18 cellular contexts compared by ENCODE assay signal in the genomic region with DNA sequence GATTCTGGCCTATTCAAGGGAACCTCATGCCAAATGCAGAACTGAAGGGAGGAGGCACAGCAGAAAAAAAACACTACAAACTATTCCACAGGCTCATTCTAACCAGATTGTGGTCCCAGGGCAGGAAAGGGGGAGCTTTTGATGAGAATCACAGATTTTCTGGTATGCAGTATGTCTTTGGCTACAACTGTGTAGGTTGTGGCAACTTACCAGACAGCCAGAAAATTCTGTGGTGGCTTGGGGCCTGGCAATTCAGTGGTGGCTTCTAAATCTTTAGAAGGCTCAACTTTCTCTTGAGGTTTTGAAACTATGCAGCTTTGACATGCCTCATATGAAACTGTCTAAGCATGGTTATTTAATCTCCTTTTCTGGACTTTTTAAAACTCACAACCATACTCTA.
DNase-seq lines count a peak whose midpoint lies in the region; ATAC-seq and TF ChIP-seq lines count a peak whose summit lies in the region.
"Had no signal": no experiment of that assay in that cellular context is flagged by ENCODE, and none has a peak within 500 bp of the region (broad histone marks: within the 10 kb centered on the region; RNA-seq: fewer than 3 reads in every experiment).

No MANE protein-coding gene starts in this region.

- H3K36me3 ChIP-seq in SK-N-SH (replicated peaks in 1 of 2; ENCODE audit: control insufficient read depth in 1 of 2, insufficient read depth in 2 of 2, low read length in 1 of 2) = no peaks in the 10 kb centered on the region

- H3K27me3 ChIP-seq in SK-N-SH (ENCODE audit: insufficient read depth) = no peaks in the 10 kb centered on the region

- H3K79me2 ChIP-seq in SK-N-SH (ENCODE audit: insufficient read depth) = no peaks in the 10 kb centered on the region

- no peaks in the 10 kb centered on the region for H3F3A ChIP-seq in SK-N-SH (replicated peaks; ENCODE audit: insufficient read depth)

- H4K20me1 ChIP-seq in SK-N-SH (ENCODE audit: insufficient read depth) = no peaks in the 10 kb centered on the region

- no peaks in the 10 kb centered on the region; the same call in 1 of the 2 replicates for H3K9me2 ChIP-seq in SK-N-SH

- no peak overlapping the region for H2AFZ ChIP-seq in SK-N-SH (ENCODE audit: low read depth)

- no peak for TF ChIP-seq EP300 in SK-N-SH (IDR thresholded peaks at IDR 0.05; ENCODE audit: borderline replicate concordance in 1 of 2, low read depth in 1 of 2, low read length in 1 of 2)

- DNase-seq in SK-N-SH = no peak
- DNase-seq in myocyte (ENCODE audit: low read depth) = peak; percentile 8
- no peak for DNase-seq in activated CD4-positive, alpha-beta T cell treated with anti-CD3 and anti-CD28 coated beads, Interleukin-2, amount 50 U/mL, for 4 hours
- DNase-seq in left ventricle myocardium superior = no peak
- no peak for DNase-seq in amygdala (lab: John Stamatoyannopoulos, UW)
- DNase-seq: C1 segment of cervical spinal cord; CD8-positive, alpha-beta memory T cell; Karpas-422; NCI-H1417 treated with DMSO at 0.1 percent for 48 hours; NCI-H187; NCI-H446 treated with DMSO at 0.1 percent for 48 hours; NCI-H526 treated with DMSO at 0.1 percent for 48 hours; SHP77 treated with DMSO at 0.1 percent for 48 hours had no signal

- no peaks in the 10 kb centered on the region for H3K9me3 ChIP-seq in SK-N-SH

- no peak overlapping the region for H3K4me2 ChIP-seq in SK-N-SH

- no peaks in the 10 kb centered on the region; a peak in 2 of 4 replicates for H3K4me1 ChIP-seq in SK-N-SH (ENCODE audit: control insufficient read depth in 1 of 2, insufficient read depth in 2 of 2, low read depth in 1 of 2, low read length in 1 of 2)

- intact Hi-C loops in left ventricle myocardium superior (cut with micrococcal nuclease) = no loop called here

- no peak for ATAC-seq in GM18519 (IDR thresholded peaks at IDR 0.05; ENCODE audit: low FRiP score, unreplicated experiment)
- ATAC-seq in left ventricle myocardium superior = no peak
- ATAC-seq: HCT116 had no signal

- no peak overlapping the region for H3K9ac ChIP-seq in SK-N-SH

- POLR2A ChIA-PET in SK-N-SH (lab: Yijun Ruan, JAX) = no interaction called here

- TF ChIP-seq RAD21 in SK-N-SH (IDR thresholded peaks at IDR 0.05; ENCODE audit: low read length) = no peak

- peak overlapping the region in 1 of 2 experiments; percentile 58; a peak in 2 of 4 replicates for H3K27ac ChIP-seq in SK-N-SH (ENCODE audit: low read depth in 2 of 2, low read length in 1 of 2)
- peak overlapping the region; percentile 33 for H3K27ac ChIP-seq in cingulate gyrus (ENCODE audit: low read depth, low read length)
- H3K27ac ChIP-seq in temporal lobe (ENCODE audit: low read depth, low read length) = peak overlapping the region; percentile 54
- H3K27ac ChIP-seq: RWPE1 had no signal

- H3K4me3 ChIP-seq in SK-N-SH (ENCODE audit: low read depth in 2 of 2, low read length in 1 of 2) = no peak overlapping the region

- TF ChIP-seq CTCF in SK-N-SH (IDR thresholded peaks at IDR 0.05) = no peak

- CTCF ChIA-PET in SK-N-SH (lab: Yijun Ruan, JAX) = interaction anchor here (1.7 kb wide), 1 partner anchor 300 kb away, joined by 4 read pairs; no protein-coding TSS in a partner anchor

TF ChIP-seq in SK-N-SH, 30 proteins besides CTCF, POLR2A, EP300 and RAD21:
- TF ChIP-seq, protein P1, sequence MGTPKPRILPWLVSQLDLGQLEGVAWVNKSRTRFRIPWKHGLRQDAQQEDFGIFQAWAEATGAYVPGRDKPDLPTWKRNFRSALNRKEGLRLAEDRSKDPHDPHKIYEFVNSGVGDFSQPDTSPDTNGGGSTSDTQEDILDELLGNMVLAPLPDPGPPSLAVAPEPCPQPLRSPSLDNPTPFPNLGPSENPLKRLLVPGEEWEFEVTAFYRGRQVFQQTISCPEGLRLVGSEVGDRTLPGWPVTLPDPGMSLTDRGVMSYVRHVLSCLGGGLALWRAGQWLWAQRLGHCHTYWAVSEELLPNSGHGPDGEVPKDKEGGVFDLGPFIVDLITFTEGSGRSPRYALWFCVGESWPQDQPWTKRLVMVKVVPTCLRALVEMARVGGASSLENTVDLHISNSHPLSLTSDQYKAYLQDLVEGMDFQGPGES (IDR thresholded peaks at IDR 0.05; ENCODE audit: low read depth, low read length) = no peak
- no peak for TF ChIP-seq NFIC (IDR thresholded peaks at IDR 0.05; ENCODE audit: borderline replicate concordance)
- TF ChIP-seq, protein P2, sequence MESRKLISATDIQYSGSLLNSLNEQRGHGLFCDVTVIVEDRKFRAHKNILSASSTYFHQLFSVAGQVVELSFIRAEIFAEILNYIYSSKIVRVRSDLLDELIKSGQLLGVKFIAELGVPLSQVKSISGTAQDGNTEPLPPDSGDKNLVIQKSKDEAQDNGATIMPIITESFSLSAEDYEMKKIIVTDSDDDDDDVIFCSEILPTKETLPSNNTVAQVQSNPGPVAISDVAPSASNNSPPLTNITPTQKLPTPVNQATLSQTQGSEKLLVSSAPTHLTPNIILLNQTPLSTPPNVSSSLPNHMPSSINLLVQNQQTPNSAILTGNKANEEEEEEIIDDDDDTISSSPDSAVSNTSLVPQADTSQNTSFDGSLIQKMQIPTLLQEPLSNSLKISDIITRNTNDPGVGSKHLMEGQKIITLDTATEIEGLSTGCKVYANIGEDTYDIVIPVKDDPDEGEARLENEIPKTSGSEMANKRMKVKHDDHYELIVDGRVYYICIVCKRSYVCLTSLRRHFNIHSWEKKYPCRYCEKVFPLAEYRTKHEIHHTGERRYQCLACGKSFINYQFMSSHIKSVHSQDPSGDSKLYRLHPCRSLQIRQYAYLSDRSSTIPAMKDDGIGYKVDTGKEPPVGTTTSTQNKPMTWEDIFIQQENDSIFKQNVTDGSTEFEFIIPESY (IDR thresholded peaks at IDR 0.05; ENCODE audit: borderline replicate concordance, low read depth) = no peak
- TF ChIP-seq, protein P3, sequence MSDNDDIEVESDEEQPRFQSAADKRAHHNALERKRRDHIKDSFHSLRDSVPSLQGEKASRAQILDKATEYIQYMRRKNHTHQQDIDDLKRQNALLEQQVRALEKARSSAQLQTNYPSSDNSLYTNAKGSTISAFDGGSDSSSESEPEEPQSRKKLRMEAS (IDR thresholded peaks at IDR 0.05; ENCODE audit: low read depth) = no peak
- TF ChIP-seq, protein P4, sequence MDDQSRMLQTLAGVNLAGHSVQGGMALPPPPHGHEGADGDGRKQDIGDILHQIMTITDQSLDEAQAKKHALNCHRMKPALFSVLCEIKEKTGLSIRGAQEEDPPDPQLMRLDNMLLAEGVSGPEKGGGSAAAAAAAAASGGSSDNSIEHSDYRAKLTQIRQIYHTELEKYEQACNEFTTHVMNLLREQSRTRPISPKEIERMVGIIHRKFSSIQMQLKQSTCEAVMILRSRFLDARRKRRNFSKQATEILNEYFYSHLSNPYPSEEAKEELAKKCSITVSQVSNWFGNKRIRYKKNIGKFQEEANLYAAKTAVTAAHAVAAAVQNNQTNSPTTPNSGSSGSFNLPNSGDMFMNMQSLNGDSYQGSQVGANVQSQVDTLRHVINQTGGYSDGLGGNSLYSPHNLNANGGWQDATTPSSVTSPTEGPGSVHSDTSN (IDR thresholded peaks at IDR 0.05) = no peak
- peak; percentile 10; the same call in 1 of the 2 replicates for TF ChIP-seq TCF12 (IDR thresholded peaks at IDR 0.05)
- no peak for TF ChIP-seq TAF1 (IDR thresholded peaks at IDR 0.05; ENCODE audit: borderline replicate concordance, low read depth, low read length)
